In the genomic region with DNA sequence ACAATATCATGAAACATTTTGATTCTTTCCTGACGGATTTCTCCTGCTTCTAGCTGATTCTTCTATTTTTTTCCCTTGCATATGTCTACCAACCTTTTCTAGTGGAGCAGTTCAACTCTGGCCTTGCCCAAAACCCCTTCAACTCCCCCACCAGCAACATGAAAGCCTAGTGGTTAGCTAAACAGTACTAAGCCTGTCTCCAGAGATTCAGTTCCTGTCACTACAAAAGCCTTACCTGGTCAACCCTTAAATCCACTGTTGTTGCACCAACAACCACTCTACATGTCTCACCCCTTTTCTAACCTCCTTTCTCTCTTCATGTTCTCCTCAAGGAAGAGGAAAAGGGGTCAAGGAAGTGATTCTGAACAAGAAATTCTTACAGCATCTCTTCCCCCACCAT, we compare ENCODE assay signal across 16 cellular contexts.
DNase-seq lines count a peak whose midpoint lies in the region; ATAC-seq and FAIRE-seq lines count a peak whose summit lies in the region.
"Had no signal": no experiment of that assay in that cellular context is flagged by ENCODE, and none has a peak within 500 bp of the region (broad histone marks: within the 10 kb centered on the region; RNA-seq: fewer than 3 reads in every experiment).

No MANE protein-coding gene starts in this region.

- no peak overlapping the region for H3K27ac Mint-ChIP-seq in activated T-helper 1 cell treated with anti-CD3 and anti-CD28 coated beads, Interleukin-12 subunit alpha, Interleukin-12 subunit beta, Interleukin-2, Interleukin-4 antibody, amounts not matched to agents 30 ng/mL and 10 ng/mL and 1 ng/mL, durations not matched to agents 14 hours and 24 hours and 36 hours
- H3K27ac Mint-ChIP-seq: activated CD4-positive, alpha-beta memory T cell treated with anti-CD3 and anti-CD28 coated beads for 36 hours; activated naive CD4-positive, alpha-beta T cell treated with anti-CD3 and anti-CD28 coated beads, Interleukin-2, amount 50 U/mL, for 24 hours; nephron had no signal

- FAIRE-seq in urothelium cell line (lab: Jason Lieb, UNC) = no peak
- FAIRE-seq: islet of Langerhans had no signal

- peak; percentile 52 for DNase-seq in NCI-H69 (lab: John Stamatoyannopoulos, UW)
- no peak for DNase-seq in urothelium cell line (ENCODE audit: low spot score)
- DNase-seq in activated T-helper 1 cell treated with anti-CD3 and anti-CD28 coated beads, Interleukin-12 subunit alpha, Interleukin-12 subunit beta, Interleukin-2, Interleukin-4 antibody, amounts not matched to agents 30 ng/mL and 10 ng/mL and 1 ng/mL, durations not matched to agents 14 hours and 24 hours and 36 hours (ENCODE audit: low spot score) = no peak
- no peak for DNase-seq in H7
- DNase-seq: activated CD4-positive, alpha-beta memory T cell treated with anti-CD3 and anti-CD28 coated beads for 36 hours; cortex of kidney; GF-D8; NCI-H187; sigmoid colon had no signal

- H3K27me3 ChIP-seq in H7 (ENCODE audit: control insufficient read depth, insufficient read depth, low read length) = no peaks in the 10 kb centered on the region
- H3K27me3 ChIP-seq: sigmoid colon had no signal

- no peaks in the 10 kb centered on the region for H3K36me3 ChIP-seq in H7 (replicated peaks; ENCODE audit: control insufficient read depth, insufficient read depth, low read length)
- H3K36me3 ChIP-seq: sigmoid colon had no signal

- H3K4me3 ChIP-seq in H7 (ENCODE audit: insufficient read depth, low read depth, low read length) = no peak overlapping the region
- H3K4me3 ChIP-seq: sigmoid colon had no signal

- no peaks in the 10 kb centered on the region for H3K27me3 Mint-ChIP-seq in activated T-helper 1 cell treated with anti-CD3 and anti-CD28 coated beads, Interleukin-12 subunit alpha, Interleukin-12 subunit beta, Interleukin-2, Interleukin-4 antibody, amounts not matched to agents 30 ng/mL and 10 ng/mL and 1 ng/mL, durations not matched to agents 14 hours and 24 hours and 36 hours (ENCODE audit: insufficient read depth)
- H3K27me3 Mint-ChIP-seq: activated CD4-positive, alpha-beta memory T cell treated with anti-CD3 and anti-CD28 coated beads for 36 hours; activated naive CD4-positive, alpha-beta T cell treated with anti-CD3 and anti-CD28 coated beads, Interleukin-2, amount 50 U/mL, for 24 hours had no signal

- ATAC-seq in GM18511 (IDR thresholded peaks at IDR 0.05; ENCODE audit: unreplicated experiment) = peak; percentile 45
- peak; percentile 61 for ATAC-seq in GM21423 (IDR thresholded peaks at IDR 0.05; ENCODE audit: unreplicated experiment)
- ATAC-seq in HG02973 (IDR thresholded peaks at IDR 0.05; ENCODE audit: unreplicated experiment) = peak; percentile 45
- no peak for ATAC-seq in HG03520 (IDR thresholded peaks at IDR 0.05; ENCODE audit: unreplicated experiment)

- intact Hi-C loops in activated T-helper 1 cell treated with anti-CD3 and anti-CD28 coated beads, Interleukin-12 subunit alpha, Interleukin-12 subunit beta, Interleukin-2, Interleukin-4 antibody, amounts not matched to agents 30 ng/mL and 10 ng/mL and 1 ng/mL, durations not matched to agents 14 hours and 24 hours and 36 hours (cut with micrococcal nuclease) = no loop called here

- H3K4me1 Mint-ChIP-seq in activated T-helper 1 cell treated with anti-CD3 and anti-CD28 coated beads, Interleukin-12 subunit alpha, Interleukin-12 subunit beta, Interleukin-2, Interleukin-4 antibody, amounts not matched to agents 30 ng/mL and 10 ng/mL and 1 ng/mL, durations not matched to agents 14 hours and 24 hours and 36 hours (ENCODE audit: low read depth) = peaks cover 5% of the 10 kb centered on the region
- H3K4me1 Mint-ChIP-seq: nephron had no signal

- peaks cover 1% of the 10 kb centered on the region for H3K36me3 Mint-ChIP-seq in activated T-helper 1 cell treated with anti-CD3 and anti-CD28 coated beads, Interleukin-12 subunit alpha, Interleukin-12 subunit beta, Interleukin-2, Interleukin-4 antibody, amounts not matched to agents 30 ng/mL and 10 ng/mL and 1 ng/mL, durations not matched to agents 14 hours and 24 hours and 36 hours (ENCODE audit: low read depth)
- H3K36me3 Mint-ChIP-seq: activated CD4-positive, alpha-beta memory T cell treated with anti-CD3 and anti-CD28 coated beads for 36 hours; activated naive CD4-positive, alpha-beta T cell treated with anti-CD3 and anti-CD28 coated beads, Interleukin-2, amount 50 U/mL, for 24 hours had no signal

- no peak overlapping the region for H3K4me3 Mint-ChIP-seq in activated T-helper 1 cell treated with anti-CD3 and anti-CD28 coated beads, Interleukin-12 subunit alpha, Interleukin-12 subunit beta, Interleukin-2, Interleukin-4 antibody, amounts not matched to agents 30 ng/mL and 10 ng/mL and 1 ng/mL, durations not matched to agents 14 hours and 24 hours and 36 hours
- H3K4me3 Mint-ChIP-seq: activated CD4-positive, alpha-beta memory T cell treated with anti-CD3 and anti-CD28 coated beads for 36 hours; activated naive CD4-positive, alpha-beta T cell treated with anti-CD3 and anti-CD28 coated beads, Interleukin-2, amount 50 U/mL, for 24 hours; nephron had no signal

- H3K9me3 Mint-ChIP-seq in activated T-helper 1 cell treated with anti-CD3 and anti-CD28 coated beads, Interleukin-12 subunit alpha, Interleukin-12 subunit beta, Interleukin-2, Interleukin-4 antibody, amounts not matched to agents 30 ng/mL and 10 ng/mL and 1 ng/mL, durations not matched to agents 14 hours and 24 hours and 36 hours = peaks cover 5% of the 10 kb centered on the region
- H3K9me3 Mint-ChIP-seq: activated naive CD4-positive, alpha-beta T cell treated with anti-CD3 and anti-CD28 coated beads, Interleukin-2, amount 50 U/mL, for 24 hours had no signal
